In the genomic region with DNA sequence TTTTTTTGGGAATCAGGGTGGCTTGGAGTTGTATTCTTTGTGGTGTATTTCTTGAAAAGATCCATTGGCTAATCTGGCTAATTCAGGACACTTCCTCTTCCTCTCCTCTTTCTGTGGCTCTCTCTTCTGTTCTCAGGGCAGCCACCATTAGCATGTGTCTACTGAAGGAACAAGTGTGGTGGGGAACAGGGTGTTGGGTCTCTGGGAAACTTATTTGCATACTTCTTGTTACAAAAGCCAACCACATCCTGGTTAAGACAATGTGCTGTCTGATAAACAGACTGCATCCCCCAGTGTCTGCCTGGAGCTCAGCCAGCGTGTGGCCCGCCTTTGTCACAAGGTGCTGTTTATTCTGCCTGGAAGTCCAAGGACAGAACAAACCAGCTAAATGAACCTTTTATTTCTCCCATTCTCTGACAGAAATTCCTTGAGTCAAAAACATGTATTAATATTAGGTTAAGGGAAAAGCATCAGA, we compare ENCODE assay signal across 1 cellular context.
TF ChIP-seq lines count a peak whose summit lies in the region.

No MANE protein-coding gene starts in this region.

TF ChIP-seq in HepG2, 621 proteins besides CTCF, POLR2A, EP300 and RAD21 (continued from another document and continues in another):
- TF ChIP-seq HNF1B (CRISPR knock-in tag; IDR thresholded peaks at IDR 0.05) (peak; percentile 84), ZNF552 (CRISPR knock-in tag; IDR thresholded peaks at IDR 0.05; ENCODE audit: borderline replicate concordance) (no peak), ZBTB26 (CRISPR knock-in tag; IDR thresholded peaks at IDR 0.05; ENCODE audit: borderline replicate concordance) (no peak; the same call in 1 of the 2 replicates), JDP2 (CRISPR knock-in tag; IDR thresholded peaks at IDR 0.05; ENCODE audit: borderline replicate concordance) (no peak), NFYC (CRISPR knock-in tag; IDR thresholded peaks at IDR 0.05) (no peak), SKIL (CRISPR knock-in tag; IDR thresholded peaks at IDR 0.05; ENCODE audit: borderline replicate concordance) (peak; percentile 100), MEIS2 (CRISPR knock-in tag; IDR thresholded peaks at IDR 0.05) (peak; percentile 77), RCOR2 (CRISPR knock-in tag; IDR thresholded peaks at IDR 0.05) (peak; percentile 87), THYN1 (CRISPR knock-in tag; IDR thresholded peaks at IDR 0.05; ENCODE audit: borderline replicate concordance, low read depth) (no peak), ZNF724P (CRISPR knock-in tag; IDR thresholded peaks at IDR 0.05; ENCODE audit: borderline replicate concordance) (no peak), SRF (IDR thresholded peaks at IDR 0.05; ENCODE audit: low read depth, low read length) (no peak), NFIB (CRISPR knock-in tag; IDR thresholded peaks at IDR 0.05; ENCODE audit: borderline replicate concordance) (no peak), FOXM1 (CRISPR knock-in tag; IDR thresholded peaks at IDR 0.05) (no peak), HOMEZ (CRISPR knock-in tag; IDR thresholded peaks at IDR 0.05; ENCODE audit: low read depth) (peak; percentile 81; the same call in 1 of the 2 replicates), SALL2 (CRISPR knock-in tag; IDR thresholded peaks at IDR 0.05) (no peak), MIER2 (CRISPR knock-in tag; IDR thresholded peaks at IDR 0.05) (peak; percentile 70; the same call in 1 of the 2 replicates), NCOA2 (CRISPR knock-in tag; IDR thresholded peaks at IDR 0.05) (peak; percentile 96), TBX2 (CRISPR knock-in tag; IDR thresholded peaks at IDR 0.05; ENCODE audit: borderline replicate concordance) (peak; percentile 97), ZNF335 (CRISPR knock-in tag; IDR thresholded peaks at IDR 0.05) (no peak), ZNF782 (CRISPR knock-in tag; IDR thresholded peaks at IDR 0.05; ENCODE audit: borderline replicate concordance) (no peak), NRL (CRISPR knock-in tag; IDR thresholded peaks at IDR 0.05; ENCODE audit: borderline replicate concordance) (no peak), ZBTB37 (CRISPR knock-in tag; IDR thresholded peaks at IDR 0.05) (no peak), KDM5B (CRISPR knock-in tag; IDR thresholded peaks at IDR 0.05; ENCODE audit: borderline replicate concordance) (no peak), FOXA1 (IDR thresholded peaks at IDR 0.05) (peak; percentile 83), FOXA1 (CRISPR knock-in tag; IDR thresholded peaks at IDR 0.05) (peak; percentile 99), ZNF484 (CRISPR knock-in tag; IDR thresholded peaks at IDR 0.05; ENCODE audit: borderline replicate concordance, low read depth) (no peak), GMEB1 (CRISPR knock-in tag; IDR thresholded peaks at IDR 0.05; ENCODE audit: borderline replicate concordance) (0 out of 2 replicates have a peak, but pooled peaks have one; percentile 28), ZNF850 (CRISPR knock-in tag; conservative IDR thresholded peaks at IDR 0.05) (no peak), ONECUT2 (CRISPR knock-in tag; IDR thresholded peaks at IDR 0.05) (no peak), NBN (conservative IDR thresholded peaks at IDR 0.05) (no peak), ZBTB8A (CRISPR knock-in tag; IDR thresholded peaks at IDR 0.05; ENCODE audit: borderline replicate concordance, low read depth) (no peak), ZNF143 (CRISPR knock-in tag; IDR thresholded peaks at IDR 0.05) (peak; percentile 50; the same call in 1 of the 2 replicates), ZNF841 (CRISPR knock-in tag; IDR thresholded peaks at IDR 0.05; ENCODE audit: borderline replicate concordance) (no peak), MAFK (conservative IDR thresholded peaks at IDR 0.05 in 1 of 2, IDR thresholded peaks at IDR 0.05 in 1 of 2; ENCODE audit: low read length in 2 of 2) (no peak), PCBP1 (IDR thresholded peaks at IDR 0.05; ENCODE audit: borderline replicate concordance, low read depth, low read length) (no peak), CENPBD1 (CRISPR knock-in tag; IDR thresholded peaks at IDR 0.05; ENCODE audit: borderline replicate concordance, low read depth) (no peak)
- TF ChIP-seq, protein P1, sequence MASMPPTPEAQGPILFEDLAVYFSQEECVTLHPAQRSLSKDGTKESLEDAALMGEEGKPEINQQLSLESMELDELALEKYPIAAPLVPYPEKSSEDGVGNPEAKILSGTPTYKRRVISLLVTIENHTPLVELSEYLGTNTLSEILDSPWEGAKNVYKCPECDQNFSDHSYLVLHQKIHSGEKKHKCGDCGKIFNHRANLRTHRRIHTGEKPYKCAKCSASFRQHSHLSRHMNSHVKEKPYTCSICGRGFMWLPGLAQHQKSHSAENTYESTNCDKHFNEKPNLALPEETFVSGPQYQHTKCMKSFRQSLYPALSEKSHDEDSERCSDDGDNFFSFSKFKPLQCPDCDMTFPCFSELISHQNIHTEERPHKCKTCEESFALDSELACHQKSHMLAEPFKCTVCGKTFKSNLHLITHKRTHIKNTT (CRISPR knock-in tag; IDR thresholded peaks at IDR 0.05) = no peak
- TF ChIP-seq, protein P2, sequence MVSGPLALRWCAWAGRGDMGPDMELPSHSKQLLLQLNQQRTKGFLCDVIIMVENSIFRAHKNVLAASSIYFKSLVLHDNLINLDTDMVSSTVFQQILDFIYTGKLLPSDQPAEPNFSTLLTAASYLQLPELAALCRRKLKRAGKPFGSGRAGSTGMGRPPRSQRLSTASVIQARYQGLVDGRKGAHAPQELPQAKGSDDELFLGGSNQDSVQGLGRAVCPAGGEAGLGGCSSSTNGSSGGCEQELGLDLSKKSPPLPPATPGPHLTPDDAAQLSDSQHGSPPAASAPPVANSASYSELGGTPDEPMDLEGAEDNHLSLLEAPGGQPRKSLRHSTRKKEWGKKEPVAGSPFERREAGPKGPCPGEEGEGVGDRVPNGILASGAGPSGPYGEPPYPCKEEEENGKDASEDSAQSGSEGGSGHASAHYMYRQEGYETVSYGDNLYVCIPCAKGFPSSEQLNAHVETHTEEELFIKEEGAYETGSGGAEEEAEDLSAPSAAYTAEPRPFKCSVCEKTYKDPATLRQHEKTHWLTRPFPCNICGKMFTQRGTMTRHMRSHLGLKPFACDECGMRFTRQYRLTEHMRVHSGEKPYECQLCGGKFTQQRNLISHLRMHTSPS (CRISPR knock-in tag; IDR thresholded peaks at IDR 0.05; ENCODE audit: low read depth) = no peak
- TF ChIP-seq, protein P3, sequence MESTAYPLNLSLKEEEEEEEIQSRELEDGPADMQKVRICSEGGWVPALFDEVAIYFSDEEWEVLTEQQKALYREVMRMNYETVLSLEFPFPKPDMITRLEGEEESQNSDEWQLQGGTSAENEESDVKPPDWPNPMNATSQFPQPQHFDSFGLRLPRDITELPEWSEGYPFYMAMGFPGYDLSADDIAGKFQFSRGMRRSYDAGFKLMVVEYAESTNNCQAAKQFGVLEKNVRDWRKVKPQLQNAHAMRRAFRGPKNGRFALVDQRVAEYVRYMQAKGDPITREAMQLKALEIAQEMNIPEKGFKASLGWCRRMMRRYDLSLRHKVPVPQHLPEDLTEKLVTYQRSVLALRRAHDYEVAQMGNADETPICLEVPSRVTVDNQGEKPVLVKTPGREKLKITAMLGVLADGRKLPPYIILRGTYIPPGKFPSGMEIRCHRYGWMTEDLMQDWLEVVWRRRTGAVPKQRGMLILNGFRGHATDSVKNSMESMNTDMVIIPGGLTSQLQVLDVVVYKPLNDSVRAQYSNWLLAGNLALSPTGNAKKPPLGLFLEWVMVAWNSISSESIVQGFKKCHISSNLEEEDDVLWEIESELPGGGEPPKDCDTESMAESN (CRISPR knock-in tag; conservative IDR thresholded peaks at IDR 0.05) = peak; percentile 67; the same call in 1 of the 2 replicates
- TF ChIP-seq, protein P4, sequence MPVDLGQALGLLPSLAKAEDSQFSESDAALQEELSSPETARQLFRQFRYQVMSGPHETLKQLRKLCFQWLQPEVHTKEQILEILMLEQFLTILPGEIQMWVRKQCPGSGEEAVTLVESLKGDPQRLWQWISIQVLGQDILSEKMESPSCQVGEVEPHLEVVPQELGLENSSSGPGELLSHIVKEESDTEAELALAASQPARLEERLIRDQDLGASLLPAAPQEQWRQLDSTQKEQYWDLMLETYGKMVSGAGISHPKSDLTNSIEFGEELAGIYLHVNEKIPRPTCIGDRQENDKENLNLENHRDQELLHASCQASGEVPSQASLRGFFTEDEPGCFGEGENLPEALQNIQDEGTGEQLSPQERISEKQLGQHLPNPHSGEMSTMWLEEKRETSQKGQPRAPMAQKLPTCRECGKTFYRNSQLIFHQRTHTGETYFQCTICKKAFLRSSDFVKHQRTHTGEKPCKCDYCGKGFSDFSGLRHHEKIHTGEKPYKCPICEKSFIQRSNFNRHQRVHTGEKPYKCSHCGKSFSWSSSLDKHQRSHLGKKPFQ (CRISPR knock-in tag; IDR thresholded peaks at IDR 0.05; ENCODE audit: insufficient replicate concordance) = no peak
- TF ChIP-seq, protein P5, sequence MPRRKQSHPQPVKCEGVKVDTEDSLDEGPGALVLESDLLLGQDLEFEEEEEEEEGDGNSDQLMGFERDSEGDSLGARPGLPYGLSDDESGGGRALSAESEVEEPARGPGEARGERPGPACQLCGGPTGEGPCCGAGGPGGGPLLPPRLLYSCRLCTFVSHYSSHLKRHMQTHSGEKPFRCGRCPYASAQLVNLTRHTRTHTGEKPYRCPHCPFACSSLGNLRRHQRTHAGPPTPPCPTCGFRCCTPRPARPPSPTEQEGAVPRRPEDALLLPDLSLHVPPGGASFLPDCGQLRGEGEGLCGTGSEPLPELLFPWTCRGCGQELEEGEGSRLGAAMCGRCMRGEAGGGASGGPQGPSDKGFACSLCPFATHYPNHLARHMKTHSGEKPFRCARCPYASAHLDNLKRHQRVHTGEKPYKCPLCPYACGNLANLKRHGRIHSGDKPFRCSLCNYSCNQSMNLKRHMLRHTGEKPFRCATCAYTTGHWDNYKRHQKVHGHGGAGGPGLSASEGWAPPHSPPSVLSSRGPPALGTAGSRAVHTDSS (CRISPR knock-in tag; conservative IDR thresholded peaks at IDR 0.05) = no peak
